In genomic region chr11:72080326-72081183, GRCh38 we compare ENCODE assay signal across 8 cellular contexts. TPM values are rescaled to one million over a fixed set of nuclear protein-coding genes. Genes with fewer than 3 reads are reported as not detected.
DNase-seq lines count a peak whose midpoint lies in the region; ATAC-seq and TF ChIP-seq lines count a peak whose summit lies in the region.

LRRC51 (plus strand) TSS chr11:72080850; CDS start chr11:72089084, 8,234 bp downstream.
NUMA1 (minus strand) TSS chr11:72080542; CDS start chr11:72035943, 44,599 bp downstream.

- TF ChIP-seq CTCF in CD4-positive, alpha-beta T cell (IDR thresholded peaks at IDR 0.05) = no peak
- TF ChIP-seq CTCF in dorsolateral prefrontal cortex (IDR thresholded peaks at IDR 0.05 in 54 of 56, conservative IDR thresholded peaks at IDR 0.05 in 2 of 56; ENCODE audit: low read depth in 1 of 56, partially characterized antibody in 56 of 56) (peak in 14 of 56 donors; percentile 7 to 43 (median 12)), liver (IDR thresholded peaks at IDR 0.05; ENCODE audit: low read depth, low read length, missing input control) (no peak)

- H3K27me3 ChIP-seq in CD4-positive, alpha-beta T cell (ENCODE audit: control insufficient read depth, insufficient read depth, low read length) = no peaks in the 10 kb centered on the region
- H3K27me3 ChIP-seq in dorsolateral prefrontal cortex (no peaks in the 10 kb centered on the region), liver (ENCODE audit: control insufficient read depth in 4 of 4, insufficient read depth in 4 of 4, low read length in 3 of 4) (no peaks in the 10 kb centered on the region)

- CTCF ChIA-PET in CD4-positive, alpha-beta T cell (lab: Charles Lee) = interaction anchor here (1.2 to 2.5 kb wide), 3 partner anchors 11 to 56 kb away, joined by 3 to 18 read pairs (median 5); no protein-coding TSS in a partner anchor
- CTCF ChIA-PET in activated CD4-positive, alpha-beta memory T cell treated with anti-CD3 and anti-CD28 coated beads for 36 hours (lab: Charles Lee) = interaction anchor here (1.7 to 4.1 kb wide), 3 partner anchors 40 to 55 kb away, joined by 4 to 26 read pairs (median 13); no protein-coding TSS in a partner anchor

- peak within 1 kb of the TSS; percentile 92 for H3K27ac Mint-ChIP-seq in CD4-positive, alpha-beta T cell
- peak within 1 kb of the TSS; percentile 96 for H3K27ac Mint-ChIP-seq in activated CD4-positive, alpha-beta memory T cell treated with anti-CD3 and anti-CD28 coated beads for 36 hours

- H3K27me3 Mint-ChIP-seq in CD4-positive, alpha-beta T cell = no peaks in the 10 kb centered on the region
- no peaks in the 10 kb centered on the region for H3K27me3 Mint-ChIP-seq in activated CD4-positive, alpha-beta memory T cell treated with anti-CD3 and anti-CD28 coated beads for 36 hours

- under 1% methylated on average over 60 of the region's 60 CpGs for WGBS in liver

- no peaks in the 10 kb centered on the region for H3K9me3 ChIP-seq in CD4-positive, alpha-beta T cell (ENCODE audit: control insufficient read depth, low read length)
- H3K9me3 ChIP-seq in liver (ENCODE audit: control insufficient read depth in 4 of 4, low read length in 3 of 4) = no peaks in the 10 kb centered on the region

- DNase-seq in CD4-positive, alpha-beta T cell = peak; percentile 97 to 99 (median 98)
- DNase-seq in NCI-H82 (lab: John Stamatoyannopoulos, UW) (peak; percentile 100), dorsolateral prefrontal cortex (peak; percentile 98 to 100 (median 100))
- DNase-seq in activated CD4-positive, alpha-beta memory T cell treated with anti-CD3 and anti-CD28 coated beads for 36 hours = peak; percentile 100
- peak; percentile 97 for DNase-seq in stimulated activated CD4-positive, alpha-beta T cell treated with anti-CD3 and anti-CD28 coated beads, Interleukin-4, amount 100 ng/mL, for 1 hour

- H3K4me3 ChIP-seq in dorsolateral prefrontal cortex (peak within 1 kb of the TSS; percentile 50 to 98 (median 85)), liver (ENCODE audit: low read depth in 1 of 3, low read length in 3 of 3) (peak within 1 kb of the TSS; percentile 60 to 83 (median 82))

- POLR2A ChIA-PET in CD4-positive, alpha-beta T cell (lab: Charles Lee) = interaction anchor here (0.9 to 2.9 kb wide), 4 partner anchors 10 to 41 kb away, joined by 3 to 44 read pairs (median 17); no protein-coding TSS in a partner anchor
- POLR2A ChIA-PET in activated CD4-positive, alpha-beta memory T cell treated with anti-CD3 and anti-CD28 coated beads for 36 hours (lab: Charles Lee) = no interaction called here

- peaks cover 40% of the 10 kb centered on the region for H3K4me1 Mint-ChIP-seq in CD4-positive, alpha-beta T cell (ENCODE audit: low read depth)
- peaks cover 31% of the 10 kb centered on the region for H3K4me1 Mint-ChIP-seq in activated CD4-positive, alpha-beta memory T cell treated with anti-CD3 and anti-CD28 coated beads for 36 hours (ENCODE audit: low read depth)

- intact Hi-C loops in CD4-positive, alpha-beta T cell (cut with DNase I, micrococcal nuclease) = loop anchor here (1.0 to 2.0 kb wide), 5 partner anchors 23 to 143 kb away; partner anchors contain the start of genes ANAPC15 (in 2 of the 2) and LAMTOR1 (in 1 of the 2)
- intact Hi-C loops in activated CD4-positive, alpha-beta memory T cell treated with anti-CD3 and anti-CD28 coated beads for 36 hours (cut with micrococcal nuclease) = loop anchor here (1.0 kb wide), 6 partner anchors 23 to 293 kb away; partner anchors contain the start of genes ANAPC15, LAMTOR1 and XNDC1N
- intact Hi-C loops in dorsolateral prefrontal cortex (cut with DNase I) = loop anchor here (1.0 kb wide), 1 partner anchor 39 kb away; no protein-coding TSS in a partner anchor

- peaks cover 12% of the 10 kb centered on the region for H3K36me3 Mint-ChIP-seq in CD4-positive, alpha-beta T cell (ENCODE audit: low read depth)
- peaks cover 7% of the 10 kb centered on the region for H3K36me3 Mint-ChIP-seq in activated CD4-positive, alpha-beta memory T cell treated with anti-CD3 and anti-CD28 coated beads for 36 hours

- H3K4me1 ChIP-seq in liver (ENCODE audit: control insufficient read depth in 4 of 4, insufficient read depth in 4 of 4, low read length in 3 of 4) = peaks cover 0 to 11% (median 5%) of the 10 kb centered on the region in 4 donors

- H3K4me3 Mint-ChIP-seq in CD4-positive, alpha-beta T cell = peak within 1 kb of the TSS; percentile 95
- H3K4me3 Mint-ChIP-seq in activated CD4-positive, alpha-beta memory T cell treated with anti-CD3 and anti-CD28 coated beads for 36 hours = peak within 1 kb of the TSS; percentile 92

- peak within 1 kb of the TSS; percentile 68 to 72 for H3K9ac ChIP-seq in liver (ENCODE audit: low read depth in 1 of 2, low read length in 2 of 2)

- peak; percentile 20 to 44 for TF ChIP-seq RAD21 in liver (IDR thresholded peaks at IDR 0.05)

- peak; percentile 84 for ATAC-seq in CD4-positive, alpha-beta T cell (ENCODE audit: poor library complexity)
- ATAC-seq in GM19452 (IDR thresholded peaks at IDR 0.05; ENCODE audit: unreplicated experiment) (peak; percentile 93), HG03575 (IDR thresholded peaks at IDR 0.05; ENCODE audit: extremely low read depth, insufficient number of reproducible peaks, low FRiP score, unreplicated experiment) (peak; percentile 81)

- H3K27ac ChIP-seq in CD4-positive, alpha-beta T cell (ENCODE audit: low read depth, low read length) = peak within 1 kb of the TSS; percentile 82
- peak within 1 kb of the TSS; percentile 27 to 96 (median 88) for H3K27ac ChIP-seq in dorsolateral prefrontal cortex
- H3K27ac ChIP-seq in liver (ENCODE audit: low read depth in 1 of 2, low read length in 2 of 2) = peak within 1 kb of the TSS; percentile 84 to 88

- H3K36me3 ChIP-seq in liver (ENCODE audit: control insufficient read depth in 4 of 4, insufficient read depth in 3 of 4, low read depth in 1 of 4, low read length in 3 of 4) = no peaks in the 10 kb centered on the region

- H3K9me3 Mint-ChIP-seq in CD4-positive, alpha-beta T cell = no peaks in the 10 kb centered on the region
- no peaks in the 10 kb centered on the region for H3K9me3 Mint-ChIP-seq in activated CD4-positive, alpha-beta memory T cell treated with anti-CD3 and anti-CD28 coated beads for 36 hours

TF ChIP-seq in liver, 16 proteins besides CTCF, POLR2A, EP300 and RAD21 (continues in another document):
- TF ChIP-seq FOXA2 (IDR thresholded peaks at IDR 0.05) (no peak), HNF4A (conservative IDR thresholded peaks at IDR 0.05) (peak in 1 of 2 donors; percentile 25), HNF4G (IDR thresholded peaks at IDR 0.05) (no peak), REST (IDR thresholded peaks at IDR 0.05) (peak; percentile 77), FOXA1 (IDR thresholded peaks at IDR 0.05) (peak; percentile 8), NR2F2 (IDR thresholded peaks at IDR 0.05) (peak; percentile 69), MAX (IDR thresholded peaks at IDR 0.05) (peak; percentile 68), ZBTB33 (IDR thresholded peaks at IDR 0.05) (peak; percentile 92)

RNA-seq across cellular contexts. Expression of gene LRRC51, which starts in this region (rescaled TPM):
- total RNA-seq in CD4-positive, alpha-beta T cell = 1 to 10 TPM in 1 of 2 experiments, under 1 TPM in 1; 0.87 to 1.1 TPM
- 1 to 10 TPM; 8.3 to 8.5 TPM for total RNA-seq in activated CD4-positive, alpha-beta memory T cell treated with anti-CD3 and anti-CD28 coated beads for 36 hours
- total RNA-seq in dorsolateral prefrontal cortex (10 to 100 TPM in 113 of 120 experiments, 1 to 10 TPM in 7; 7.7 to 39.9 (median 17.7) TPM), liver (1 to 10 TPM; 1.9 to 3.4 TPM)
- polyA plus RNA-seq in liver = 1 to 10 TPM; 2.9 to 3.7 TPM

RNA-seq across cellular contexts. Expression of gene NUMA1, which starts in this region (rescaled TPM):
- 100 to 1,000 TPM; 191 to 197 TPM for total RNA-seq in CD4-positive, alpha-beta T cell
- 100 to 1,000 TPM; 149 to 158 TPM for total RNA-seq in activated CD4-positive, alpha-beta memory T cell treated with anti-CD3 and anti-CD28 coated beads for 36 hours
- total RNA-seq in dorsolateral prefrontal cortex (100 to 1,000 TPM; 140 to 428 (median 218) TPM), liver (10 to 100 TPM; 55.1 to 93.2 TPM)
- polyA plus RNA-seq in liver = 10 to 100 TPM; 19.5 to 29.2 TPM

Comparison
In these comparisons a context has a peak if more than half of its experiments do, and no peak if none do; other contexts are left out.
1. Peak in every context shown above with its lines: DNase-seq, ATAC-seq, H3K4me3 ChIP-seq and H3K27ac ChIP-seq.